1 cellular context compared by ENCODE assay signal in the genomic region with DNA sequence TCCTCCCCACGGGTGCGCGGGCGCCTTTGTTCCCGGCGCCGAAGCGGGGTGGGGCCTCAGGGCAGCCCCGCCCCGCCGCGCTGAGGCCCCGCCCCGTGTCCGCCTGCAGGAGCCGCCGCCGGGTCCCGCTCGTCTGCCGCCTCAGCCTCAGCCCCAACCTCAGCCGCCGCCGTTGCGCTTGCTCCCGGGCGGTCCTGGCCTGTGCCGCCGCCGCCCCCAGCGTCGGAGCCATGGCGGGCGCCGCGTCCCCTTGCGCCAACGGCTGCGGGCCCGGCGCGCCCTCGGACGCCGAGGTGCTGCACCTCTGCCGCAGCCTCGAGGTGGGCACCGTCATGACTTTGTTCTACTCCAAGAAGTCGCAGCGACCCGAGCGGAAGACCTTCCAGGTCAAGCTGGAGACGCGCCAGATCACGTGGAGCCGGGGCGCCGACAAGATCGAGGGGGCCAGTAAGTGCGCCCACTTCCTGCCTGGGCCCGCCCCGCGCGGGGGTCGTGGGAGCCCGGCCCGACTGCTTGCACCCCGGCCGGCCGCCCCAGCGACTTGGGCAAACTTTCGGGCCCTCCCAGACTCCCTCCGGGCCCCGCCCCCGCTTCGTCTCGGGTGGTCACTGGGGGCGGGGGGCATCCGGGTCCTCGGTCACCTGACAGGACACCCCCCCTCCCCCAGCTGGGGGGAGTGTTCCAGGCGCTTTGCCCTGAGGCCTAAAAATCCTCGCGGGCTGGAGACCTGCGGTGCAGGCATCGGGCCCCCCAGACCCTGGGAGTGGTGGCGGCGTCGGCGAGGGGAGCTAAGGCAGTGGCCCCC.
TF ChIP-seq lines count a peak whose summit lies in the region.

Gene PLCG1, plus strand, starts transcription at position 132 of the 805 bp plus-strand sequence. Its CDS starts 99 bp downstream, at position 231.

TF ChIP-seq in HEK293, 187 proteins besides CTCF, POLR2A, EP300 and RAD21 (continued from another document and continues in another):
- TF ChIP-seq ZIC2 (tag by site-specific recombination; IDR thresholded peaks at IDR 0.05) (peak; percentile 72), ZNF645 (tag by site-specific recombination; IDR thresholded peaks at IDR 0.05) (no peak), ZNF701 (tag by site-specific recombination; IDR thresholded peaks at IDR 0.05) (no peak), ZNF558 (tag by site-specific recombination; IDR thresholded peaks at IDR 0.05) (no peak), ZNF426 (tag by site-specific recombination; IDR thresholded peaks at IDR 0.05) (no peak), KLF1 (tag by site-specific recombination; IDR thresholded peaks at IDR 0.05) (peak; percentile 47), BCL6B (tag by site-specific recombination; IDR thresholded peaks at IDR 0.05) (no peak), PRDM2 (tag by site-specific recombination; IDR thresholded peaks at IDR 0.05; ENCODE audit: borderline replicate concordance) (no peak), ZNF544 (tag by site-specific recombination; IDR thresholded peaks at IDR 0.05) (no peak), ZSCAN16 (tag by site-specific recombination; IDR thresholded peaks at IDR 0.05) (no peak), SALL2 (tag by site-specific recombination; IDR thresholded peaks at IDR 0.05; ENCODE audit: borderline replicate concordance) (no peak), BCL11B (tag by site-specific recombination; IDR thresholded peaks at IDR 0.05; ENCODE audit: low read depth) (no peak), ZNF585B (tag by site-specific recombination; IDR thresholded peaks at IDR 0.05) (no peak), GLI4 (tag by site-specific recombination; IDR thresholded peaks at IDR 0.05) (no peak), ZNF473 (tag by site-specific recombination; IDR thresholded peaks at IDR 0.05) (no peak), FEZF1 (tag by site-specific recombination; IDR thresholded peaks at IDR 0.05) (no peak), ZNF157 (tag by site-specific recombination; IDR thresholded peaks at IDR 0.05) (no peak), ZNF529 (tag by site-specific recombination; IDR thresholded peaks at IDR 0.05; ENCODE audit: insufficient replicate concordance) (no peak), ZNF341 (tag by site-specific recombination; IDR thresholded peaks at IDR 0.05; ENCODE audit: low read depth) (peak; percentile 52), ZXDB (tag by site-specific recombination; IDR thresholded peaks at IDR 0.05) (no peak), GLIS1 (tag by site-specific recombination; IDR thresholded peaks at IDR 0.05) (peak; percentile 75), KLF9 (tag by site-specific recombination; IDR thresholded peaks at IDR 0.05; ENCODE audit: low read depth) (peak; percentile 86), ZBTB8A (tag by site-specific recombination; IDR thresholded peaks at IDR 0.05) (peak; percentile 81), GFI1B (tag by site-specific recombination; IDR thresholded peaks at IDR 0.05) (no peak), ZNF174 (tag by site-specific recombination; IDR thresholded peaks at IDR 0.05) (no peak), ZNF366 (tag by site-specific recombination; conservative IDR thresholded peaks at IDR 0.05) (no peak), ZNF391 (tag by site-specific recombination; IDR thresholded peaks at IDR 0.05; ENCODE audit: borderline replicate concordance, low read depth) (no peak), ZNF114 (tag by site-specific recombination; IDR thresholded peaks at IDR 0.05) (no peak), ZNF16 (tag by site-specific recombination; IDR thresholded peaks at IDR 0.05; ENCODE audit: low read depth) (no peak), ZNF677 (tag by site-specific recombination; IDR thresholded peaks at IDR 0.05) (no peak), ZNF324 (tag by site-specific recombination; IDR thresholded peaks at IDR 0.05) (no peak), ZNF501 (tag by site-specific recombination; IDR thresholded peaks at IDR 0.05) (no peak), ZBTB44 (tag by site-specific recombination; IDR thresholded peaks at IDR 0.05) (peak; percentile 22; the same call in 1 of the 2 replicates)
- TF ChIP-seq, protein P1, sequence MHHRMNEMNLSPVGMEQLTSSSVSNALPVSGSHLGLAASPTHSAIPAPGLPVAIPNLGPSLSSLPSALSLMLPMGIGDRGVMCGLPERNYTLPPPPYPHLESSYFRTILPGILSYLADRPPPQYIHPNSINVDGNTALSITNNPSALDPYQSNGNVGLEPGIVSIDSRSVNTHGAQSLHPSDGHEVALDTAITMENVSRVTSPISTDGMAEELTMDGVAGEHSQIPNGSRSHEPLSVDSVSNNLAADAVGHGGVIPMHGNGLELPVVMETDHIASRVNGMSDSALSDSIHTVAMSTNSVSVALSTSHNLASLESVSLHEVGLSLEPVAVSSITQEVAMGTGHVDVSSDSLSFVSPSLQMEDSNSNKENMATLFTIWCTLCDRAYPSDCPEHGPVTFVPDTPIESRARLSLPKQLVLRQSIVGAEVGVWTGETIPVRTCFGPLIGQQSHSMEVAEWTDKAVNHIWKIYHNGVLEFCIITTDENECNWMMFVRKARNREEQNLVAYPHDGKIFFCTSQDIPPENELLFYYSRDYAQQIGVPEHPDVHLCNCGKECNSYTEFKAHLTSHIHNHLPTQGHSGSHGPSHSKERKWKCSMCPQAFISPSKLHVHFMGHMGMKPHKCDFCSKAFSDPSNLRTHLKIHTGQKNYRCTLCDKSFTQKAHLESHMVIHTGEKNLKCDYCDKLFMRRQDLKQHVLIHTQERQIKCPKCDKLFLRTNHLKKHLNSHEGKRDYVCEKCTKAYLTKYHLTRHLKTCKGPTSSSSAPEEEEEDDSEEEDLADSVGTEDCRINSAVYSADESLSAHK (tag by site-specific recombination; IDR thresholded peaks at IDR 0.05) = no peak
- TF ChIP-seq, protein P2, sequence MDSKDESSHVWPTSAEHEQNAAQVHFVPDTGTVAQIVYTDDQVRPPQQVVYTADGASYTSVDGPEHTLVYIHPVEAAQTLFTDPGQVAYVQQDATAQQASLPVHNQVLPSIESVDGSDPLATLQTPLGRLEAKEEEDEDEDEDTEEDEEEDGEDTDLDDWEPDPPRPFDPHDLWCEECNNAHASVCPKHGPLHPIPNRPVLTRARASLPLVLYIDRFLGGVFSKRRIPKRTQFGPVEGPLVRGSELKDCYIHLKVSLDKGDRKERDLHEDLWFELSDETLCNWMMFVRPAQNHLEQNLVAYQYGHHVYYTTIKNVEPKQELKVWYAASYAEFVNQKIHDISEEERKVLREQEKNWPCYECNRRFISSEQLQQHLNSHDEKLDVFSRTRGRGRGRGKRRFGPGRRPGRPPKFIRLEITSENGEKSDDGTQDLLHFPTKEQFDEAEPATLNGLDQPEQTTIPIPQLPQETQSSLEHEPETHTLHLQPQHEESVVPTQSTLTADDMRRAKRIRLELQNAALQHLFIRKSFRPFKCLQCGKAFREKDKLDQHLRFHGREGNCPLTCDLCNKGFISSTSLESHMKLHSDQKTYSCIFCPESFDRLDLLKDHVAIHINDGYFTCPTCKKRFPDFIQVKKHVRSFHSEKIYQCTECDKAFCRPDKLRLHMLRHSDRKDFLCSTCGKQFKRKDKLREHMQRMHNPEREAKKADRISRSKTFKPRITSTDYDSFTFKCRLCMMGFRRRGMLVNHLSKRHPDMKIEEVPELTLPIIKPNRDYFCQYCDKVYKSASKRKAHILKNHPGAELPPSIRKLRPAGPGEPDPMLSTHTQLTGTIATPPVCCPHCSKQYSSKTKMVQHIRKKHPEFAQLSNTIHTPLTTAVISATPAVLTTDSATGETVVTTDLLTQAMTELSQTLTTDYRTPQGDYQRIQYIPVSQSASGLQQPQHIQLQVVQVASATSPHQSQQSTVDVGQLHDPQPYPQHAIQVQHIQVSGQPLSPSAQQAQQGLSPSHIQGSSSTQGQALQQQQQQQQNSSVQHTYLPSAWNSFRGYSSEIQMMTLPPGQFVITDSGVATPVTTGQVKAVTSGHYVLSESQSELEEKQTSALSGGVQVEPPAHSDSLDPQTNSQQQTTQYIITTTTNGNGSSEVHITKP (tag by site-specific recombination; IDR thresholded peaks at IDR 0.05) = peak; percentile 81
- TF ChIP-seq, protein P3, sequence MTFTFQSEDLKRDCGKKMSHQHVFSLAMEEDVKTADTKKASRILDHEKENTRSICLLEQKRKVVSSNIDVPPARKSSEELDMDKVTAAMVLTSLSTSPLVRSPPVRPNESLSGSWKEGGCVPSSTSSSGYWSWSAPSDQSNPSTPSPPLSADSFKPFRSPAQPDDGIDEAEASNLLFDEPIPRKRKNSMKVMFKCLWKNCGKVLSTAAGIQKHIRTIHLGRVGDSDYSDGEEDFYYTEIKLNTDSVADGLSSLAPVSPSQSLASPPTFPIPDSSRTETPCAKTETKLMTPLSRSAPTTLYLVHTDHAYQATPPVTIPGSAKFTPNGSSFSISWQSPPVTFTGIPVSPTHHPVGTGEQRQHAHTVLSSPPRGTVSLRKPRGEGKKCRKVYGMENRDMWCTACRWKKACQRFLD (tag by site-specific recombination; IDR thresholded peaks at IDR 0.05) = no peak
- TF ChIP-seq, protein P4, sequence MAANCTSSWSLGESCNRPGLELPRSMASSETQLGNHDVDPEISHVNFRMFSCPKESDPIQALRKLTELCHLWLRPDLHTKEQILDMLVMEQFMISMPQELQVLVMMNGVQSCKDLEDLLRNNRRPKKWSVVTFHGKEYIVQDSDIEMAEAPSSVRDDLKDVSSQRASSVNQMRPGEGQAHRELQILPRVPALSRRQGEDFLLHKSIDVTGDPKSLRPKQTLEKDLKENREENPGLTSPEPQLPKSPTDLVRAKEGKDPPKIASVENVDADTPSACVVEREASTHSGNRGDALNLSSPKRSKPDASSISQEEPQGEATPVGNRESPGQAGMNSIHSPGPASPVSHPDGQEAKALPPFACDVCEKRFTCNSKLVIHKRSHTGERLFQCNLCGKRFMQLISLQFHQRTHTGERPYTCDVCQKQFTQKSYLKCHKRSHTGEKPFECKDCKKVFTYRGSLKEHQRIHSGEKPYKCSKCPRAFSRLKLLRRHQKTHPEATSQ (tag by site-specific recombination; IDR thresholded peaks at IDR 0.05) = no peak
